Comparison of ENCODE assay signal across 8 cellular contexts in the genomic region with DNA sequence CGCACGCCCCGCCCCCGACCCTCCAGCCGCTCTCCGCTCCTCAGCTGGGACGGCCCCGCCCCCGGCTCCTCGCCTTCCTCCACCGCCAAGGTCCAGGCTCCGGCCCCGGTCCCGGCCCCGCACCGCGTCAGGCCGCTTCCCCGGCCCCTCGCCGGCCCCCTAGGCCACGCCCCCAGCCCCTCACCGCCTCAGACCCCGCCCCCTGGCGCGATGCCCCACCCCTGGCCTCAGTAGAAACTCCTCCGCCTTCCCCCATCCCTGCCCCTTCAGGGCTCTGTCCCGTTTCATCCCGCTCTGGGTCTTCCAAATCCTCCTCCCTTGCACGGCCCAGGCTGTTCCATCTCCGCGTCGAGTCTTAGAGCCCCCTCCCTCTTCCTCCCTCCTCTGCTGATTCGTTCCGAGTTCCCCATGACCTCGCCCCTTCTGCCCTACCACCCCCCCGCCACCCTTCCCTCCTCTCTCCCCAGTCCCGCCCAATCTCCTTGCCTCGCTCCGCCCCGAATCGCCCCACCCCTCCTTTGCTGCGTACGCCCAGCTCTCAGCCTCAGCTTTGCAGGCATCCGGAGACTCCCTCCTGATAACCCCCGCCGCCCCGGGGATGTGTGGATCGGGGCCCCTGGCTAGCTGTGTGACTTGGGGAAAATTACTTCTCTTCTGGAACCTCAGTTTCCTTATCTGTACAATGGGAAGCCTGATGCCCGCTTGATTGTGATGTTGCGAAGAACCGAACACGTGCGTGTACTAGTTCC. TPM values are rescaled to one million over a fixed set of nuclear protein-coding genes. Genes with fewer than 3 reads are reported as not detected.
DNase-seq lines count a peak whose midpoint lies in the region; ATAC-seq lines count a peak whose summit lies in the region.

No MANE protein-coding gene starts in this region.

- H3K36me3 Mint-ChIP-seq in effector memory CD8-positive, alpha-beta T cell (ENCODE audit: insufficient read depth): no peaks in the 10 kb centered on the region

- no peaks in the 10 kb centered on the region for H3K9me3 Mint-ChIP-seq in effector memory CD8-positive, alpha-beta T cell

- DNase-seq in G401 (ENCODE audit: low spot score) (peak; percentile 53), NCI-H774 (lab: John Stamatoyannopoulos, UW) (peak; percentile 47), medulla oblongata (ENCODE audit: extremely low spot score) (peak; percentile 79)
- peak; percentile 61 to 63 (median 62) for DNase-seq in activated CD8-positive, alpha-beta memory T cell treated with anti-CD3 and anti-CD28 coated beads for 48 hours (ENCODE audit: low read depth in 2 of 3, low spot score in 2 of 3)
- peak; percentile 81 to 87 (median 84) for DNase-seq in effector memory CD8-positive, alpha-beta T cell
- peak; percentile 71 to 95 (median 80) for DNase-seq in stimulated activated CD4-positive, alpha-beta T cell treated with anti-CD3 and anti-CD28 coated beads, TNF-alpha, amount 100 ng/mL, for 48 hours (ENCODE audit: low read depth in 3 of 3)

- in situ Hi-C loops in G401 (cut with HindIII; ENCODE audit: low sequenced_read_pairs): no loop called here

- peaks cover 7 to 15% of the 10 kb centered on the region in 2 donors for H3K4me1 Mint-ChIP-seq in effector memory CD8-positive, alpha-beta T cell (ENCODE audit: low read depth in 2 of 2)

- H3K4me3 Mint-ChIP-seq in effector memory CD8-positive, alpha-beta T cell: peak overlapping the region; percentile 76 to 87

- H3K27ac Mint-ChIP-seq in effector memory CD8-positive, alpha-beta T cell: peak overlapping the region in 1 of 2 donors; percentile 41

- ATAC-seq in HG03175 (IDR thresholded peaks at IDR 0.05; ENCODE audit: unreplicated experiment) (peak; percentile 49), HG03378 (IDR thresholded peaks at IDR 0.05; ENCODE audit: unreplicated experiment) (no peak)
- ATAC-seq in effector memory CD8-positive, alpha-beta T cell (replicated peaks): peak; percentile 87

- H3K27me3 Mint-ChIP-seq in effector memory CD8-positive, alpha-beta T cell: peaks cover 21 to 23% of the 10 kb centered on the region in 2 donors

RNA-seq across cellular contexts. Expression of a gene that starts 0.4 kb away (rescaled TPM):
- total RNA-seq in G401 (2014; rRNA removed; shearing (Covaris generic)): 49.3 and 59.4 TPM in 2 replicates

RNA-seq across cellular contexts. Expression of a gene that starts 46.6 kb away (rescaled TPM):
- 8.4 and 11.7 TPM in 2 replicates for total RNA-seq in G401 (2014; rRNA removed; shearing (Covaris generic))

RNA-seq across cellular contexts. Expression of a gene that starts 59.9 kb away (rescaled TPM):
- total RNA-seq in G401 (2014; rRNA removed; shearing (Covaris generic)): 0.95 and 1.0 TPM in 2 replicates
